Comparison of ENCODE assay signal across 18 cellular contexts in genomic region chr20:51396365-51396909, GRCh38.
DNase-seq lines count a peak whose midpoint lies in the region; ATAC-seq and TF ChIP-seq lines count a peak whose summit lies in the region.
"Had no signal": no experiment of that assay in that cellular context is flagged by ENCODE, and none has a peak within 500 bp of the region (broad histone marks: within the 10 kb centered on the region; RNA-seq: fewer than 3 reads in every experiment).

No MANE protein-coding gene starts in this region.

- H3K9me3 ChIP-seq in heart left ventricle: no peaks in the 10 kb centered on the region
- no peaks in the 10 kb centered on the region for H3K9me3 ChIP-seq in OCI-LY1 (ENCODE audit: low read length)
- H3K9me3 ChIP-seq in mammary epithelial cell (replicated peaks; ENCODE audit: insufficient read depth, low read length): no peaks in the 10 kb centered on the region

- H3K27me3 ChIP-seq in heart left ventricle (no peaks in the 10 kb centered on the region), OCI-LY1 (ENCODE audit: insufficient read depth, low read length) (no peaks in the 10 kb centered on the region), mammary epithelial cell (ENCODE audit: insufficient read depth, low read length) (no peaks in the 10 kb centered on the region)

- H3K4me3 Mint-ChIP-seq in stimulated activated memory B cell treated with anti-CD40 and anti-IgM and Interleukin-4, amounts not matched to agents 10 μg/mL and 1 μg/mL and 100 μg/mL, for 72 hours: no peak overlapping the region
- H3K4me3 Mint-ChIP-seq in CD14-positive monocyte: no peak overlapping the region
- H3K4me3 Mint-ChIP-seq: CD8-positive, alpha-beta T cell had no signal

- ATAC-seq in heart left ventricle: peak in 3 of 4 donors; percentile 12 to 37 (median 31)
- peak; percentile 28 for ATAC-seq in left ventricle myocardium superior
- ATAC-seq in stimulated activated memory B cell treated with anti-CD40 and anti-IgM and Interleukin-4, amounts not matched to agents 10 μg/mL and 1 μg/mL and 100 μg/mL, for 72 hours: no peak
- ATAC-seq in GM19328 (IDR thresholded peaks at IDR 0.05; ENCODE audit: unreplicated experiment): no peak
- ATAC-seq: CD8-positive, alpha-beta T cell; K562 had no signal

- BruUV-seq in mammary epithelial cell (replicated peaks; lab: Mats Ljungman, UMichigan): no TSS peak

- no peak overlapping the region for H2AFZ ChIP-seq in OCI-LY1 (ENCODE audit: low read length)
- no peak overlapping the region for H2AFZ ChIP-seq in mammary epithelial cell (ENCODE audit: low read depth, low read length)
- H2AFZ ChIP-seq: GM23248, PC-9 had no signal

- no peaks in the 10 kb centered on the region for H3K9me3 Mint-ChIP-seq in stimulated activated memory B cell treated with anti-CD40 and anti-IgM and Interleukin-4, amounts not matched to agents 10 μg/mL and 1 μg/mL and 100 μg/mL, for 72 hours
- no peaks in the 10 kb centered on the region for H3K9me3 Mint-ChIP-seq in CD14-positive monocyte
- H3K9me3 Mint-ChIP-seq: CD8-positive, alpha-beta T cell had no signal

- H3K4me3 ChIP-seq in heart left ventricle (no peak overlapping the region), OCI-LY1 (ENCODE audit: low read depth, low read length, poor library complexity, severe bottlenecking) (no peak overlapping the region), mammary epithelial cell (replicated peaks in 1 of 3; ENCODE audit: insufficient read depth in 1 of 3, low read depth in 2 of 3, low read length in 3 of 3) (no peak overlapping the region)
- H3K4me3 ChIP-seq: GM23248, K562, PC-9 had no signal

- intact Hi-C loops in heart left ventricle (cut with DNase I) (no loop called here), cardiac septum (cut with DNase I) (no loop called here), left ventricle myocardium superior (cut with micrococcal nuclease) (no loop called here), CD14-positive monocyte (cut with micrococcal nuclease) (no loop called here), mammary epithelial cell (cut with micrococcal nuclease) (no loop called here)

- DNase-seq in heart left ventricle: no peak
- DNase-seq in cardiac septum (ENCODE audit: low spot score): no peak
- no peak for DNase-seq in left ventricle myocardium superior
- DNase-seq in CD14-positive monocyte (ENCODE audit: low spot score): no peak
- no peak for DNase-seq in mammary epithelial cell
- DNase-seq: AML-193; CD8-positive, alpha-beta T cell; DMS79 treated with DMSO at 0.1 percent for 48 hours; GM23248; NCI-H1436 treated with DMSO at 0.1 percent for 48 hours; NCI-H2081 treated with DMSO at 0.1 percent for 48 hours; NCI-H2227 treated with DMSO at 0.1 percent for 48 hours; NCI-H526 treated with DMSO at 0.1 percent for 48 hours; PC-9 had no signal

- WGBS in heart left ventricle, 4 donors: 54 to 66% (median 60%) methylated on average over 5 to 7 of the region's 7 CpGs
- WGBS in mammary epithelial cell (ENCODE audit: low coverage, missing lambda C conversion rate): 82% methylated on average over 6 of the region's 7 CpGs

- TF ChIP-seq CTCF in heart left ventricle (IDR thresholded peaks at IDR 0.05) (no peak), OCI-LY1 (IDR thresholded peaks at IDR 0.05; ENCODE audit: low read length) (no peak), CD14-positive monocyte (IDR thresholded peaks at IDR 0.05) (no peak), mammary epithelial cell (conservative IDR thresholded peaks at IDR 0.05 in 1 of 2, IDR thresholded peaks at IDR 0.05 in 1 of 2; ENCODE audit: extremely low read depth in 1 of 2, insufficient read depth in 1 of 2, low read depth in 1 of 2, low read length in 2 of 2) (no peak)

- in situ Hi-C loops in mammary epithelial cell (cut with MboI; ENCODE audit: low sequenced_read_pairs in 2 of 2): no loop called here

- peak overlapping the region; percentile 95 for H3K27ac Mint-ChIP-seq in stimulated activated memory B cell treated with anti-CD40 and anti-IgM and Interleukin-4, amounts not matched to agents 10 μg/mL and 1 μg/mL and 100 μg/mL, for 72 hours
- H3K27ac Mint-ChIP-seq in CD14-positive monocyte: no peak overlapping the region
- H3K27ac Mint-ChIP-seq: CD8-positive, alpha-beta T cell had no signal

- H3K4me1 ChIP-seq in heart left ventricle (peaks cover 0 to 65% (median 27%) of the 10 kb centered on the region in 12 donors), OCI-LY1 (ENCODE audit: insufficient read depth, low read length, severe bottlenecking) (peaks cover 63% of the 10 kb centered on the region), mammary epithelial cell (ENCODE audit: insufficient read depth, low read length) (no peaks in the 10 kb centered on the region)

- H3K4me2 ChIP-seq in OCI-LY1 (ENCODE audit: low read length): no peak overlapping the region
- H3K4me2 ChIP-seq in mammary epithelial cell (ENCODE audit: insufficient read depth, low read depth, low read length): no peak overlapping the region
- H3K4me2 ChIP-seq: PC-9 had no signal

- dilution Hi-C loops in mammary epithelial cell (cut with HindIII; ENCODE audit: low sequenced_read_pairs): no loop called here

- no peaks in the 10 kb centered on the region for H3K27me3 Mint-ChIP-seq in stimulated activated memory B cell treated with anti-CD40 and anti-IgM and Interleukin-4, amounts not matched to agents 10 μg/mL and 1 μg/mL and 100 μg/mL, for 72 hours
- no peaks in the 10 kb centered on the region for H3K27me3 Mint-ChIP-seq in CD14-positive monocyte (ENCODE audit: low read depth in 3 of 3)

- H4K20me1 ChIP-seq in OCI-LY1 (ENCODE audit: insufficient read depth, low read length) (no peaks in the 10 kb centered on the region), mammary epithelial cell (ENCODE audit: insufficient read depth, low read length) (no peaks in the 10 kb centered on the region)

- H3K79me2 ChIP-seq in OCI-LY1 (ENCODE audit: insufficient read depth, low read length): no peaks in the 10 kb centered on the region
- no peaks in the 10 kb centered on the region for H3K79me2 ChIP-seq in mammary epithelial cell (ENCODE audit: insufficient read depth, low read length)

- H3F3A ChIP-seq in OCI-LY1 (ENCODE audit: insufficient read depth, low read length): no peaks in the 10 kb centered on the region

- H3K36me3 ChIP-seq in heart left ventricle (no peaks in the 10 kb centered on the region), OCI-LY1 (ENCODE audit: insufficient read depth, low read length) (peaks cover 54% of the 10 kb centered on the region), mammary epithelial cell (ENCODE audit: insufficient read depth, low read length) (no peaks in the 10 kb centered on the region)

- H3K9ac ChIP-seq in OCI-LY1 (ENCODE audit: low read length): no peak overlapping the region
- H3K9ac ChIP-seq in mammary epithelial cell (ENCODE audit: insufficient read depth, low read length): no peak overlapping the region
- H3K9ac ChIP-seq: GM23248 had no signal

- CTCF ChIA-PET in mammary epithelial cell (lab: Charles Lee; ENCODE audit: low non-redundant PET): no interaction called here

- TF ChIP-seq POLR2A in heart left ventricle (IDR thresholded peaks at IDR 0.05): no peak

- no peaks in the 10 kb centered on the region for H3K9me2 ChIP-seq in OCI-LY1 (ENCODE audit: low read depth, low read length)

- H3K27ac ChIP-seq in heart left ventricle (peak overlapping the region in 4 of 12 donors; percentile 26 to 50 (median 38)), OCI-LY1 (ENCODE audit: low read depth, low read length, poor library complexity, severe bottlenecking) (peak overlapping the region; percentile 93), mammary epithelial cell (ENCODE audit: insufficient read depth, low read depth, low read length) (no peak overlapping the region)
- H3K27ac ChIP-seq: GM23248, PC-9 had no signal

- H3K4me1 Mint-ChIP-seq in stimulated activated memory B cell treated with anti-CD40 and anti-IgM and Interleukin-4, amounts not matched to agents 10 μg/mL and 1 μg/mL and 100 μg/mL, for 72 hours: peaks cover 53% of the 10 kb centered on the region
- peaks cover 7% of the 10 kb centered on the region for H3K4me1 Mint-ChIP-seq in CD14-positive monocyte

- H3K36me3 Mint-ChIP-seq in stimulated activated memory B cell treated with anti-CD40 and anti-IgM and Interleukin-4, amounts not matched to agents 10 μg/mL and 1 μg/mL and 100 μg/mL, for 72 hours: peaks cover 61% of the 10 kb centered on the region
- H3K36me3 Mint-ChIP-seq in CD14-positive monocyte: no peaks in the 10 kb centered on the region

Comparison
In these comparisons a context has a peak if more than half of its experiments do, and no peak if none do; other contexts are left out.
1. ATAC-seq: peak in heart left ventricle (3 of 4) and left ventricle myocardium superior (single experiment); none in stimulated activated memory B cell treated with anti-CD40 and anti-IgM and Interleukin-4, amounts not matched to agents 10 μg/mL and 1 μg/mL and 100 μg/mL, for 72 hours (single experiment) and GM19328 (single experiment).